In genomic region chr11:33257897-33258630, GRCh38 we compare ENCODE assay signal across 1 cellular context.
TF ChIP-seq lines count a peak whose summit lies in the region.

No MANE protein-coding gene starts in this region.

TF ChIP-seq in K562, 482 proteins besides CTCF, POLR2A, EP300 and RAD21 (continued from another document and continues in another):
- TF ChIP-seq, protein P1, sequence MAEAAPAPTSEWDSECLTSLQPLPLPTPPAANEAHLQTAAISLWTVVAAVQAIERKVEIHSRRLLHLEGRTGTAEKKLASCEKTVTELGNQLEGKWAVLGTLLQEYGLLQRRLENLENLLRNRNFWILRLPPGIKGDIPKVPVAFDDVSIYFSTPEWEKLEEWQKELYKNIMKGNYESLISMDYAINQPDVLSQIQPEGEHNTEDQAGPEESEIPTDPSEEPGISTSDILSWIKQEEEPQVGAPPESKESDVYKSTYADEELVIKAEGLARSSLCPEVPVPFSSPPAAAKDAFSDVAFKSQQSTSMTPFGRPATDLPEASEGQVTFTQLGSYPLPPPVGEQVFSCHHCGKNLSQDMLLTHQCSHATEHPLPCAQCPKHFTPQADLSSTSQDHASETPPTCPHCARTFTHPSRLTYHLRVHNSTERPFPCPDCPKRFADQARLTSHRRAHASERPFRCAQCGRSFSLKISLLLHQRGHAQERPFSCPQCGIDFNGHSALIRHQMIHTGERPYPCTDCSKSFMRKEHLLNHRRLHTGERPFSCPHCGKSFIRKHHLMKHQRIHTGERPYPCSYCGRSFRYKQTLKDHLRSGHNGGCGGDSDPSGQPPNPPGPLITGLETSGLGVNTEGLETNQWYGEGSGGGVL (CRISPR knock-in tag; IDR thresholded peaks at IDR 0.05): no peak
- TF ChIP-seq CREB1 (IDR thresholded peaks at IDR 0.05) (peak; percentile 30; the same call in 1 of the 2 replicates), CREB1 (CRISPR knock-in tag; IDR thresholded peaks at IDR 0.05) (0 out of 2 replicates have a peak, but pooled peaks have one; percentile 51), ZNF780A (CRISPR knock-in tag; IDR thresholded peaks at IDR 0.05) (no peak), TBP (optimal IDR thresholded peaks at IDR 0.05; ENCODE audit: low read depth, low read length) (peak; percentile 29), EP400 (IDR thresholded peaks at IDR 0.05) (peak; percentile 75), ZNF584 (CRISPR knock-in tag; IDR thresholded peaks at IDR 0.05; ENCODE audit: low read depth) (0 out of 2 replicates have a peak, but pooled peaks have one; percentile 75), ARID4B (CRISPR knock-in tag; IDR thresholded peaks at IDR 0.05) (no peak; the same call in 1 of the 2 replicates), PCBP1 (IDR thresholded peaks at IDR 0.05; ENCODE audit: low read depth, low read length, poor library complexity, severe bottlenecking) (peak; percentile 82), JUND (IDR thresholded peaks at IDR 0.05; ENCODE audit: borderline replicate concordance, low read depth, low read length) (no peak; the same call in 1 of the 2 replicates), JUND (tag; IDR thresholded peaks at IDR 0.05; ENCODE audit: borderline replicate concordance, low read depth, low read length) (0 out of 3 replicates have a peak, but pooled peaks have one; percentile 17), MEF2A (IDR thresholded peaks at IDR 0.05; ENCODE audit: control insufficient read depth, low read depth, low read length) (0 out of 2 replicates have a peak, but pooled peaks have one; percentile 44), TAF7 (tag; IDR thresholded peaks at IDR 0.05) (0 out of 2 replicates have a peak, but pooled peaks have one; percentile 20), ZBTB33 (CRISPR knock-in tag; IDR thresholded peaks at IDR 0.05) (0 out of 2 replicates have a peak, but pooled peaks have one; percentile 6), TCF3 (CRISPR knock-in tag; IDR thresholded peaks at IDR 0.05) (0 out of 2 replicates have a peak, but pooled peaks have one; percentile 5), CTCFL (IDR thresholded peaks at IDR 0.05; ENCODE audit: borderline replicate concordance, insufficient read depth, low read depth, low read length, poor library complexity, severe bottlenecking) (peak; percentile 24), CBFA2T3 (IDR thresholded peaks at IDR 0.05) (no peak), SMAD4 (CRISPR knock-in tag; conservative IDR thresholded peaks at IDR 0.05) (peak; percentile 87)
- TF ChIP-seq, protein P2, sequence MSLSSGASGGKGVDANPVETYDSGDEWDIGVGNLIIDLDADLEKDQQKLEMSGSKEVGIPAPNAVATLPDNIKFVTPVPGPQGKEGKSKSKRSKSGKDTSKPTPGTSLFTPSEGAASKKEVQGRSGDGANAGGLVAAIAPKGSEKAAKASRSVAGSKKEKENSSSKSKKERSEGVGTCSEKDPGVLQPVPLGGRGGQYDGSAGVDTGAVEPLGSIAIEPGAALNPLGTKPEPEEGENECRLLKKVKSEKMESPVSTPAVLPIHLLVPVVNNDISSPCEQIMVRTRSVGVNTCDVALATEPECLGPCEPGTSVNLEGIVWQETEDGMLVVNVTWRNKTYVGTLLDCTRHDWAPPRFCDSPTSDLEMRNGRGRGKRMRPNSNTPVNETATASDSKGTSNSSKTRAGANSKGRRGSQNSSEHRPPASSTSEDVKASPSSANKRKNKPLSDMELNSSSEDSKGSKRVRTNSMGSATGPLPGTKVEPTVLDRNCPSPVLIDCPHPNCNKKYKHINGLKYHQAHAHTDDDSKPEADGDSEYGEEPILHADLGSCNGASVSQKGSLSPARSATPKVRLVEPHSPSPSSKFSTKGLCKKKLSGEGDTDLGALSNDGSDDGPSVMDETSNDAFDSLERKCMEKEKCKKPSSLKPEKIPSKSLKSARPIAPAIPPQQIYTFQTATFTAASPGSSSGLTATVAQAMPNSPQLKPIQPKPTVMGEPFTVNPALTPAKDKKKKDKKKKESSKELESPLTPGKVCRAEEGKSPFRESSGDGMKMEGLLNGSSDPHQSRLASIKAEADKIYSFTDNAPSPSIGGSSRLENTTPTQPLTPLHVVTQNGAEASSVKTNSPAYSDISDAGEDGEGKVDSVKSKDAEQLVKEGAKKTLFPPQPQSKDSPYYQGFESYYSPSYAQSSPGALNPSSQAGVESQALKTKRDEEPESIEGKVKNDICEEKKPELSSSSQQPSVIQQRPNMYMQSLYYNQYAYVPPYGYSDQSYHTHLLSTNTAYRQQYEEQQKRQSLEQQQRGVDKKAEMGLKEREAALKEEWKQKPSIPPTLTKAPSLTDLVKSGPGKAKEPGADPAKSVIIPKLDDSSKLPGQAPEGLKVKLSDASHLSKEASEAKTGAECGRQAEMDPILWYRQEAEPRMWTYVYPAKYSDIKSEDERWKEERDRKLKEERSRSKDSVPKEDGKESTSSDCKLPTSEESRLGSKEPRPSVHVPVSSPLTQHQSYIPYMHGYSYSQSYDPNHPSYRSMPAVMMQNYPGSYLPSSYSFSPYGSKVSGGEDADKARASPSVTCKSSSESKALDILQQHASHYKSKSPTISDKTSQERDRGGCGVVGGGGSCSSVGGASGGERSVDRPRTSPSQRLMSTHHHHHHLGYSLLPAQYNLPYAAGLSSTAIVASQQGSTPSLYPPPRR (CRISPR knock-in tag; IDR thresholded peaks at IDR 0.05; ENCODE audit: borderline replicate concordance): 0 out of 2 replicates have a peak, but pooled peaks have one; percentile 48
- TF ChIP-seq, protein P3, sequence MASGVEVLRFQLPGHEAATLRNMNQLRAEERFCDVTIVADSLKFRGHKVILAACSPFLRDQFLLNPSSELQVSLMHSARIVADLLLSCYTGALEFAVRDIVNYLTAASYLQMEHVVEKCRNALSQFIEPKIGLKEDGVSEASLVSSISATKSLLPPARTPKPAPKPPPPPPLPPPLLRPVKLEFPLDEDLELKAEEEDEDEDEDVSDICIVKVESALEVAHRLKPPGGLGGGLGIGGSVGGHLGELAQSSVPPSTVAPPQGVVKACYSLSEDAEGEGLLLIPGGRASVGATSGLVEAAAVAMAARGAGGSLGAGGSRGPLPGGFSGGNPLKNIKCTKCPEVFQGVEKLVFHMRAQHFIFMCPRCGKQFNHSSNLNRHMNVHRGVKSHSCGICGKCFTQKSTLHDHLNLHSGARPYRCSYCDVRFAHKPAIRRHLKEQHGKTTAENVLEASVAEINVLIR (CRISPR knock-in tag; IDR thresholded peaks at IDR 0.05): 0 out of 2 replicates have a peak, but pooled peaks have one; percentile 27
- TF ChIP-seq, protein P4, sequence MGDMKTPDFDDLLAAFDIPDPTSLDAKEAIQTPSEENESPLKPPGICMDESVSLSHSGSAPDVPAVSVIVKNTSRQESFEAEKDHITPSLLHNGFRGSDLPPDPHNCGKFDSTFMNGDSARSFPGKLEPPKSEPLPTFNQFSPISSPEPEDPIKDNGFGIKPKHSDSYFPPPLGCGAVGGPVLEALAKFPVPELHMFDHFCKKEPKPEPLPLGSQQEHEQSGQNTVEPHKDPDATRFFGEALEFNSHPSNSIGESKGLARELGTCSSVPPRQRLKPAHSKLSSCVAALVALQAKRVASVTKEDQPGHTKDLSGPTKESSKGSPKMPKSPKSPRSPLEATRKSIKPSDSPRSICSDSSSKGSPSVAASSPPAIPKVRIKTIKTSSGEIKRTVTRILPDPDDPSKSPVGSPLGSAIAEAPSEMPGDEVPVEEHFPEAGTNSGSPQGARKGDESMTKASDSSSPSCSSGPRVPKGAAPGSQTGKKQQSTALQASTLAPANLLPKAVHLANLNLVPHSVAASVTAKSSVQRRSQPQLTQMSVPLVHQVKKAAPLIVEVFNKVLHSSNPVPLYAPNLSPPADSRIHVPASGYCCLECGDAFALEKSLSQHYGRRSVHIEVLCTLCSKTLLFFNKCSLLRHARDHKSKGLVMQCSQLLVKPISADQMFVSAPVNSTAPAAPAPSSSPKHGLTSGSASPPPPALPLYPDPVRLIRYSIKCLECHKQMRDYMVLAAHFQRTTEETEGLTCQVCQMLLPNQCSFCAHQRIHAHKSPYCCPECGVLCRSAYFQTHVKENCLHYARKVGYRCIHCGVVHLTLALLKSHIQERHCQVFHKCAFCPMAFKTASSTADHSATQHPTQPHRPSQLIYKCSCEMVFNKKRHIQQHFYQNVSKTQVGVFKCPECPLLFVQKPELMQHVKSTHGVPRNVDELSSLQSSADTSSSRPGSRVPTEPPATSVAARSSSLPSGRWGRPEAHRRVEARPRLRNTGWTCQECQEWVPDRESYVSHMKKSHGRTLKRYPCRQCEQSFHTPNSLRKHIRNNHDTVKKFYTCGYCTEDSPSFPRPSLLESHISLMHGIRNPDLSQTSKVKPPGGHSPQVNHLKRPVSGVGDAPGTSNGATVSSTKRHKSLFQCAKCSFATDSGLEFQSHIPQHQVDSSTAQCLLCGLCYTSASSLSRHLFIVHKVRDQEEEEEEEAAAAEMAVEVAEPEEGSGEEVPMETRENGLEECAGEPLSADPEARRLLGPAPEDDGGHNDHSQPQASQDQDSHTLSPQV (IDR thresholded peaks at IDR 0.05): peak; percentile 50; the same call in 1 of the 2 replicates
- TF ChIP-seq, protein P5, sequence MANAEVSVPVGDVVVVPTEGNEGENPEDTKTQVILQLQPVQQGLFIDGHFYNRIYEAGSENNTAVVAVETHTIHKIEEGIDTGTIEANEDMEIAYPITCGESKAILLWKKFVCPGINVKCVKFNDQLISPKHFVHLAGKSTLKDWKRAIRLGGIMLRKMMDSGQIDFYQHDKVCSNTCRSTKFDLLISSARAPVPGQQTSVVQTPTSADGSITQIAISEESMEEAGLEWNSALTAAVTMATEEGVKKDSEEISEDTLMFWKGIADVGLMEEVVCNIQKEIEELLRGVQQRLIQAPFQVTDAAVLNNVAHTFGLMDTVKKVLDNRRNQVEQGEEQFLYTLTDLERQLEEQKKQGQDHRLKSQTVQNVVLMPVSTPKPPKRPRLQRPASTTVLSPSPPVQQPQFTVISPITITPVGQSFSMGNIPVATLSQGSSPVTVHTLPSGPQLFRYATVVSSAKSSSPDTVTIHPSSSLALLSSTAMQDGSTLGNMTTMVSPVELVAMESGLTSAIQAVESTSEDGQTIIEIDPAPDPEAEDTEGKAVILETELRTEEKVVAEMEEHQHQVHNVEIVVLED (CRISPR knock-in tag; IDR thresholded peaks at IDR 0.05): peak; percentile 62
- TF ChIP-seq, protein P6, sequence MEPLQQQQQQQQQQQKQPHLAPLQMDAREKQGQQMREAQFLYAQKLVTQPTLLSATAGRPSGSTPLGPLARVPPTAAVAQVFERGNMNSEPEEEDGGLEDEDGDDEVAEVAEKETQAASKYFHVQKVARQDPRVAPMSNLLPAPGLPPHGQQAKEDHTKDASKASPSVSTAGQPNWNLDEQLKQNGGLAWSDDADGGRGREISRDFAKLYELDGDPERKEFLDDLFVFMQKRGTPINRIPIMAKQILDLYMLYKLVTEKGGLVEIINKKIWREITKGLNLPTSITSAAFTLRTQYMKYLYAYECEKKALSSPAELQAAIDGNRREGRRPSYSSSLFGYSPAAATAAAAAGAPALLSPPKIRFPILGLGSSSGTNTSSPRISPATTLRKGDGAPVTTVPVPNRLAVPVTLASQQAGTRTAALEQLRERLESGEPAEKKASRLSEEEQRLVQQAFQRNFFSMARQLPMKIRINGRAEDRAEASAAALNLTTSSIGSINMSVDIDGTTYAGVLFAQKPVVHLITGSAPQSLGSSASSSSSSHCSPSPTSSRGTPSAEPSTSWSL (CRISPR knock-in tag; IDR thresholded peaks at IDR 0.05; ENCODE audit: borderline replicate concordance): peak; percentile 65; the same call in 1 of the 2 replicates
